1 cellular context compared by ENCODE assay signal in the genomic region with DNA sequence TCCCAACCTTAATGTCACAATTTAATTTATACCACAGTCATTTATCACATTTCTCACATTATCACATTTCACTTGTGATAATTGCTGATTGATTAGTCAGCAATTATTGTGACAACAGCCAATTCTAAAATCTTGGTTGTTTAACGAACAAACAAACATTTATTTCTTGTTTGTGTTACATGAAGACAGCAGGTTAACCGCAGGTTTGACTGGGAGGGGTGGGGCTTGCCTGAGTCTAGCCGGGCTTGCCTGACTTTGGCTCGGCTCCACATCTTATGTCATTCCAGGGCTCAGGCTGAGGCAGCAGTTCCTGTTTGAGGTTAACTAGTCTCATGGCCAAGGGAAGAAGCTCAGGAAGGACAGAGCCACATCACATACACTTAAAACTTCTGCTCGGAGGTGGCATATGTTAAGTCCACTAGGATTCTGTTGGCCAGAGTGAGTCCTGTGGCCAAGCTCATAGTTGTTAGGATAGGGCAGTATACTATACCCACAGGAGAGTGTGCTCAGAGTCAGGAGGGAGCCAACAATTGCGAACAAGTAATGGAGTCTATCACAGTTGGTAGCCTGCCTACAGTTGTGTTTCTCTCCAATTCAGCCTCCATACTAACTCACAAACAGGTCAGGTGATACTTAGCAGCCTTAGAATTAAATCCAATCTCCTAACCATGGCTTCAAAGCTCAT.
TF ChIP-seq lines count a peak whose summit lies in the region.

No MANE protein-coding gene starts in this region.

TF ChIP-seq in K562, 482 proteins besides CTCF, POLR2A, EP300 and RAD21 (continued from another document and continues in another):
- TF ChIP-seq RUNX1 (IDR thresholded peaks at IDR 0.05; ENCODE audit: low read depth) (no peak), ZNF655 (CRISPR knock-in tag; IDR thresholded peaks at IDR 0.05) (no peak), ZKSCAN3 (CRISPR knock-in tag; IDR thresholded peaks at IDR 0.05) (no peak), USF1 (CRISPR knock-in tag; IDR thresholded peaks at IDR 0.05) (no peak), PCBP1 (IDR thresholded peaks at IDR 0.05; ENCODE audit: low read depth, low read length, poor library complexity, severe bottlenecking) (no peak), RERE (CRISPR knock-in tag; IDR thresholded peaks at IDR 0.05; ENCODE audit: borderline replicate concordance) (no peak), ZNF23 (CRISPR knock-in tag; IDR thresholded peaks at IDR 0.05) (no peak), CBX3 (IDR thresholded peaks at IDR 0.05; ENCODE audit: borderline replicate concordance in 1 of 2, low read length in 2 of 2) (no peak), NCOA2 (IDR thresholded peaks at IDR 0.05; ENCODE audit: partially characterized antibody in 2 of 2) (no peak), STAT5A (IDR thresholded peaks at IDR 0.05; ENCODE audit: borderline replicate concordance, low read length) (no peak), ZBTB2 (IDR thresholded peaks at IDR 0.05) (no peak), E2F8 (IDR thresholded peaks at IDR 0.05; ENCODE audit: low read depth, partially characterized antibody) (no peak), PTTG1 (tag; IDR thresholded peaks at IDR 0.05; ENCODE audit: low read depth) (no peak), KAT7 (CRISPR knock-in tag; IDR thresholded peaks at IDR 0.05; ENCODE audit: borderline replicate concordance) (no peak), GATAD2A (IDR thresholded peaks at IDR 0.05) (no peak), MAZ (CRISPR knock-in tag; conservative IDR thresholded peaks at IDR 0.05 in 1 of 2, IDR thresholded peaks at IDR 0.05 in 1 of 2) (no peak), CSDE1 (IDR thresholded peaks at IDR 0.05) (no peak), POLR2B (IDR thresholded peaks at IDR 0.05; ENCODE audit: low read depth, partially characterized antibody) (no peak), ELK3 (CRISPR knock-in tag; IDR thresholded peaks at IDR 0.05) (no peak), FOXA1 (IDR thresholded peaks at IDR 0.05; ENCODE audit: borderline replicate concordance) (no peak), FIP1L1 (IDR thresholded peaks at IDR 0.05; ENCODE audit: low read depth, low read length, poor library complexity, severe bottlenecking) (no peak), RBFOX2 (IDR thresholded peaks at IDR 0.05; ENCODE audit: low read depth, low read length) (no peak), RBM17 (IDR thresholded peaks at IDR 0.05; ENCODE audit: borderline replicate concordance, low read depth, low read length) (no peak), MEF2D (tag; conservative IDR thresholded peaks at IDR 0.05; ENCODE audit: low read depth) (no peak), ZFX (CRISPR knock-in tag; IDR thresholded peaks at IDR 0.05) (no peak), MLLT1 (IDR thresholded peaks at IDR 0.05) (no peak), ZNF57 (CRISPR knock-in tag; IDR thresholded peaks at IDR 0.05) (no peak), SMARCE1 (IDR thresholded peaks at IDR 0.05) (no peak), ZNF561 (CRISPR knock-in tag; conservative IDR thresholded peaks at IDR 0.05) (no peak), FOXA3 (CRISPR knock-in tag; conservative IDR thresholded peaks at IDR 0.05 in 1 of 2, IDR thresholded peaks at IDR 0.05 in 1 of 2) (no peak; a peak in 1 of 4 replicates), MCM5 (IDR thresholded peaks at IDR 0.05; ENCODE audit: low read depth) (no peak), FOXK1 (CRISPR knock-in tag; IDR thresholded peaks at IDR 0.05; ENCODE audit: borderline replicate concordance) (no peak), PTRF (tag; IDR thresholded peaks at IDR 0.05) (no peak), GTF3C2 (IDR thresholded peaks at IDR 0.05; ENCODE audit: borderline replicate concordance, extremely low read depth, insufficient read length) (no peak)
- TF ChIP-seq, protein P1, sequence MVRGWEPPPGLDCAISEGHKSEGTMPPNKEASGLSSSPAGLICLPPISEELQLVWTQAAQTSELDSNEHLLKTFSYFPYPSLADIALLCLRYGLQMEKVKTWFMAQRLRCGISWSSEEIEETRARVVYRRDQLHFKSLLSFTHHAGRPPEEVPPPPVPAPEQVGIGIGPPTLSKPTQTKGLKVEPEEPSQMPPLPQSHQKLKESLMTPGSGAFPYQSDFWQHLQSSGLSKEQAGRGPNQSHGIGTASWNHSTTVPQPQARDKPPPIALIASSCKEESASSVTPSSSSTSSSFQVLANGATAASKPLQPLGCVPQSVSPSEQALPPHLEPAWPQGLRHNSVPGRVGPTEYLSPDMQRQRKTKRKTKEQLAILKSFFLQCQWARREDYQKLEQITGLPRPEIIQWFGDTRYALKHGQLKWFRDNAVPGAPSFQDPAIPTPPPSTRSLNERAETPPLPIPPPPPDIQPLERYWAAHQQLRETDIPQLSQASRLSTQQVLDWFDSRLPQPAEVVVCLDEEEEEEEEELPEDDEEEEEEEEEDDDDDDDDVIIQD (CRISPR knock-in tag; IDR thresholded peaks at IDR 0.05), result no peak
- TF ChIP-seq, protein P2, sequence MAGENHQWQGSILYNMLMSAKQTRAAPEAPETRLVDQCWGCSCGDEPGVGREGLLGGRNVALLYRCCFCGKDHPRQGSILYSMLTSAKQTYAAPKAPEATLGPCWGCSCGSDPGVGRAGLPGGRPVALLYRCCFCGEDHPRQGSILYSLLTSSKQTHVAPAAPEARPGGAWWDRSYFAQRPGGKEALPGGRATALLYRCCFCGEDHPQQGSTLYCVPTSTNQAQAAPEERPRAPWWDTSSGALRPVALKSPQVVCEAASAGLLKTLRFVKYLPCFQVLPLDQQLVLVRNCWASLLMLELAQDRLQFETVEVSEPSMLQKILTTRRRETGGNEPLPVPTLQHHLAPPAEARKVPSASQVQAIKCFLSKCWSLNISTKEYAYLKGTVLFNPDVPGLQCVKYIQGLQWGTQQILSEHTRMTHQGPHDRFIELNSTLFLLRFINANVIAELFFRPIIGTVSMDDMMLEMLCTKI (IDR thresholded peaks at IDR 0.05; ENCODE audit: partially characterized antibody), result no peak
